1 cellular context compared by ENCODE assay signal in the genomic region with DNA sequence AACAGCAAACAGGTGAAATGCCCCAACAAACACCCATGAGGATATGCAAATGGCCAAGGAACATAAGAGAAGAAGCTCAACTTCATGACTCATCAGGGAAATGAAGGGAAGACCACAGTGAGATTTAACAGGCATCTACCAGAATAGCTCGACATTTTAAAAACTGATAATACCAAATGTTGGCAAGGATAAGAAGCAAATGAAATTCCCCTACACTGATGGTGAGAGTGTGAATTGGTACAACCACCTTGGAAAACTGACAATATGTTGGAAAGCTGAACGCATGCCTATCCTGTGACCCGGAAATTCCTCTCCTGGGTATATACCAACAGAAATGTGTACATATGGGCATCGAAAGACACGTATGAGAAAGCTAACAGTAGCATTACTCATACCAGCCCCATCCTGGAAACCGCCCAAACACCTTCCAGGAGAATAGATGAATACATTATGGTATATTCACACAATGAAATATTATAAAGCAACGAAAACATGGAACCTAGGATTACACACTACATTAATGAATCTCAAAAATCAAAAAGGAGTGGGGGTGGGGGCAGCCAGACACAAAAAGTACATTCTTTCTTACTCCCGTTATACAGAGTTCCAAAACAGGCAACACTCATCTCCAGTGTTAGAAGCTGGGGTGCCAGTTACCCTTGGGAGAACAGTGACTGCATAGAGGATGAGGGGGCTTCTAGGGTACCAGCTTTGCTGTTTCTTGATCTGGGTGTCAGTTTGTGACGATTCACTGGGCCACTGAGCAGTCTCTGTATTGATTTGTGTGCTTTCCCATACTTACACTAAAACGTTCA.
TF ChIP-seq lines count a peak whose summit lies in the region.

No MANE protein-coding gene starts in this region.

TF ChIP-seq in HepG2, 621 proteins besides CTCF, POLR2A, EP300 and RAD21 (continued from another document):
- TF ChIP-seq TCF7L2 (IDR thresholded peaks at IDR 0.05; ENCODE audit: low read depth, low read length) (no peak), HDAC2 (CRISPR knock-in tag; IDR thresholded peaks at IDR 0.05) (no peak), MIER3 (CRISPR knock-in tag; IDR thresholded peaks at IDR 0.05; ENCODE audit: borderline replicate concordance) (no peak), ZMYM3 (CRISPR knock-in tag; IDR thresholded peaks at IDR 0.05) (no peak), CREM (IDR thresholded peaks at IDR 0.05) (no peak), CREM (CRISPR knock-in tag; IDR thresholded peaks at IDR 0.05) (no peak), CBFB (CRISPR knock-in tag; IDR thresholded peaks at IDR 0.05) (no peak)
- TF ChIP-seq, protein P1, sequence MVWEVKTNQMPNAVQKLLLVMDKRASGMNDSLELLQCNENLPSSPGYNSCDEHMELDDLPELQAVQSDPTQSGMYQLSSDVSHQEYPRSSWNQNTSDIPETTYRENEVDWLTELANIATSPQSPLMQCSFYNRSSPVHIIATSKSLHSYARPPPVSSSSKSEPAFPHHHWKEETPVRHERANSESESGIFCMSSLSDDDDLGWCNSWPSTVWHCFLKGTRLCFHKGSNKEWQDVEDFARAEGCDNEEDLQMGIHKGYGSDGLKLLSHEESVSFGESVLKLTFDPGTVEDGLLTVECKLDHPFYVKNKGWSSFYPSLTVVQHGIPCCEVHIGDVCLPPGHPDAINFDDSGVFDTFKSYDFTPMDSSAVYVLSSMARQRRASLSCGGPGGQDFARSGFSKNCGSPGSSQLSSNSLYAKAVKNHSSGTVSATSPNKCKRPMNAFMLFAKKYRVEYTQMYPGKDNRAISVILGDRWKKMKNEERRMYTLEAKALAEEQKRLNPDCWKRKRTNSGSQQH (CRISPR knock-in tag; IDR thresholded peaks at IDR 0.05; ENCODE audit: low read depth), result no peak
- TF ChIP-seq, protein P2, sequence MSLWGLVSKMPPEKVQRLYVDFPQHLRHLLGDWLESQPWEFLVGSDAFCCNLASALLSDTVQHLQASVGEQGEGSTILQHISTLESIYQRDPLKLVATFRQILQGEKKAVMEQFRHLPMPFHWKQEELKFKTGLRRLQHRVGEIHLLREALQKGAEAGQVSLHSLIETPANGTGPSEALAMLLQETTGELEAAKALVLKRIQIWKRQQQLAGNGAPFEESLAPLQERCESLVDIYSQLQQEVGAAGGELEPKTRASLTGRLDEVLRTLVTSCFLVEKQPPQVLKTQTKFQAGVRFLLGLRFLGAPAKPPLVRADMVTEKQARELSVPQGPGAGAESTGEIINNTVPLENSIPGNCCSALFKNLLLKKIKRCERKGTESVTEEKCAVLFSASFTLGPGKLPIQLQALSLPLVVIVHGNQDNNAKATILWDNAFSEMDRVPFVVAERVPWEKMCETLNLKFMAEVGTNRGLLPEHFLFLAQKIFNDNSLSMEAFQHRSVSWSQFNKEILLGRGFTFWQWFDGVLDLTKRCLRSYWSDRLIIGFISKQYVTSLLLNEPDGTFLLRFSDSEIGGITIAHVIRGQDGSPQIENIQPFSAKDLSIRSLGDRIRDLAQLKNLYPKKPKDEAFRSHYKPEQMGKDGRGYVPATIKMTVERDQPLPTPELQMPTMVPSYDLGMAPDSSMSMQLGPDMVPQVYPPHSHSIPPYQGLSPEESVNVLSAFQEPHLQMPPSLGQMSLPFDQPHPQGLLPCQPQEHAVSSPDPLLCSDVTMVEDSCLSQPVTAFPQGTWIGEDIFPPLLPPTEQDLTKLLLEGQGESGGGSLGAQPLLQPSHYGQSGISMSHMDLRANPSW (CRISPR knock-in tag; IDR thresholded peaks at IDR 0.05; ENCODE audit: borderline replicate concordance), result no peak
